In the genomic region with DNA sequence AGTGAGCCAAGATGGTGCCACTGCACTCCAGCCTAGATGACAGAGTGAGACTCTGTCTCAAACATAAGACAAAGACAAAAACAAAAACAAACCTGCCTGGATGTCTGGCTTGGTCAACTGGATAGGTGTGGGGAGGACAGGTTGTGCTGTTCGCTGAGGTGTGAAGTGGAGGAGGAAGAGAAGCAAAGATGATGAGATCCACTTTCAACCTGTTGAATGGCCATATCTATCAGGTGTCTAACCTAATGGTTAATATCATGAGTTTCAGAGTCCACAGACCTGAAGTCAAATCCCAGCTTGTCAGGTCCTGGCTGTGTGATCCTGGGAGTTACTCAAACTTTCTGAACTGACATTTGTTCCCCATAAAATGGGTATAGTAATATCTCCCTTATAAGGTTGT, we compare ENCODE assay signal across 1 cellular context.
TF ChIP-seq lines count a peak whose summit lies in the region.

No MANE protein-coding gene starts in this region.

TF ChIP-seq in IMR-90, 13 proteins besides CTCF, POLR2A, EP300 and RAD21:
- TF ChIP-seq NFE2L2 (IDR thresholded peaks at IDR 0.05; ENCODE audit: low read depth, low read length) (no peak), CEBPB (IDR thresholded peaks at IDR 0.05; ENCODE audit: low read depth, low read length) (no peak), RCOR1 (IDR thresholded peaks at IDR 0.05; ENCODE audit: insufficient replicate concordance, low read length) (no peak), FOS (IDR thresholded peaks at IDR 0.05; ENCODE audit: low read depth, low read length) (no peak), SMC3 (IDR thresholded peaks at IDR 0.05; ENCODE audit: low read depth, low read length) (no peak)
